In the genomic region with DNA sequence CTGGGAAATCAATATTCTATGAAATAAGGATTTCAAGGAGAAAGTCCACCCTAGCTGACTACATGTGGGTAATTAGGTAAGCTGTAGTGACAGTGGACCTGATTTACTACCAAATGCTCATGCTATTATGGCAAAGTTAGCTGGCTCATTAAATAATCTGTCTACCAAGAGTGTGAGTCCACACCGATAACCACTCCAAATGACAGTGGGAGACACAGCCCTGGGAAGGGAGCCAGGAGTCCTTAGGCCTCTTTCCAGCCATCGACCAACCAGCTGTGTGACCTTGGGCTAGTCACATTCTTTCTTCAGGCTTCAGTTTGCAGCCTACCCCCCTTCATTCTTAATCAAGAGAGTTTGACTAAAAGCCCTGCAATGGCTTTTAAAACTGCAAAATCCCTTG, we compare ENCODE assay signal across 21 cellular contexts. TPM values are rescaled to one million over a fixed set of nuclear protein-coding genes. Genes with fewer than 3 reads are reported as not detected.
A peak's percentile ranks its signal among the peaks of the same experiment; 100 is the strongest.
DNase-seq lines count a peak whose midpoint lies in the region; ATAC-seq and FAIRE-seq lines count a peak whose summit lies in the region.
"Had no signal": no experiment of that assay in that cellular context is flagged by ENCODE, and none has a peak within 500 bp of the region (broad histone marks: within the 10 kb centered on the region; RNA-seq: fewer than 3 reads in every experiment).

No MANE protein-coding gene starts in this region.

- no peaks in the 10 kb centered on the region for H3K9me3 ChIP-seq in small intestine (ENCODE audit: control insufficient read depth, low read depth)

- FAIRE-seq in small intestine (lab: Jason Lieb, UNC): no peak
- FAIRE-seq: GM19239, H1, HepG2, RCC 7860 had no signal

- no peak overlapping the region for H3K4me3 ChIP-seq in small intestine (ENCODE audit: low read depth in 1 of 2, low read length in 2 of 2)

- peaks cover 3% of the 10 kb centered on the region in 2 donors for H3K4me1 ChIP-seq in small intestine (ENCODE audit: control insufficient read depth in 2 of 2, insufficient read depth in 1 of 2, low read depth in 1 of 2, low read length in 1 of 2)

- no peaks in the 10 kb centered on the region for H3K27me3 ChIP-seq in small intestine (ENCODE audit: control insufficient read depth in 2 of 2, insufficient read depth in 2 of 2, low read length in 2 of 2)

- H3K27ac ChIP-seq in small intestine (ENCODE audit: low read depth in 1 of 2, low read length in 1 of 2): peak overlapping the region in 1 of 2 donors; percentile 17
- H3K27ac ChIP-seq: 22Rv1, KMS-11 had no signal

- 4 to 34% (median 9%) methylated on average over 2 of the region's 2 CpGs for WGBS in small intestine, 3 donors

- no peak for ATAC-seq in HG03565 (IDR thresholded peaks at IDR 0.05; ENCODE audit: unreplicated experiment)
- ATAC-seq: HepG2 had no signal

- DNase-seq in DMS79 (lab: John Stamatoyannopoulos, UW) (peak; percentile 15), DMS79 treated with DMSO at 0.1 percent for 48 hours (lab: John Stamatoyannopoulos, UW) (no peak), NCI-H1092 (lab: John Stamatoyannopoulos, UW) (peak; percentile 20), RPMI7951 (ENCODE audit: low read depth) (peak; percentile 64), small intestine (peak; percentile 68), NCI-H2171 (lab: John Stamatoyannopoulos, UW) (no peak), NAMALWA (ENCODE audit: low spot score) (no peak)
- DNase-seq: DMS 273 treated with DMSO at 0.1 percent for 48 hours, EL, NCI-H1105 treated with DMSO at 0.1 percent for 48 hours, NCI-H1694 treated with DMSO at 0.1 percent for 48 hours, NCI-H524, SIG-M5 had no signal

- H3K36me3 ChIP-seq in small intestine (ENCODE audit: control insufficient read depth in 2 of 2, insufficient read depth in 2 of 2, low read length in 2 of 2): no peaks in the 10 kb centered on the region

RNA-seq across cellular contexts. Expression of a gene that starts 45.7 kb away (rescaled TPM):
- total RNA-seq in RPMI7951 (2014; rRNA removed; shearing (Covaris generic)): 0.48 and 0.59 TPM in 2 replicates
- polyA plus RNA-seq in small intestine: 1 to 10 TPM in 1 of 3 donors, under 1 TPM in 2; 0.04 to 1.8 (median 0.81) TPM
- total RNA-seq: H1, HepG2, MCF 10A had no signal
- polyA plus RNA-seq: HepG2 had no signal

Comparison
In these comparisons a context has a peak if more than half of its experiments do, and no peak if none do; other contexts are left out.
1. DNase-seq: peak in DMS79 (single experiment), NCI-H1092 (single experiment), RPMI7951 (single experiment) and small intestine (single experiment); none in DMS79 treated with DMSO at 0.1 percent for 48 hours (single experiment), NCI-H2171 (single experiment) and NAMALWA (single experiment).